Comparison of ENCODE assay signal across 29 cellular contexts in the genomic region with DNA sequence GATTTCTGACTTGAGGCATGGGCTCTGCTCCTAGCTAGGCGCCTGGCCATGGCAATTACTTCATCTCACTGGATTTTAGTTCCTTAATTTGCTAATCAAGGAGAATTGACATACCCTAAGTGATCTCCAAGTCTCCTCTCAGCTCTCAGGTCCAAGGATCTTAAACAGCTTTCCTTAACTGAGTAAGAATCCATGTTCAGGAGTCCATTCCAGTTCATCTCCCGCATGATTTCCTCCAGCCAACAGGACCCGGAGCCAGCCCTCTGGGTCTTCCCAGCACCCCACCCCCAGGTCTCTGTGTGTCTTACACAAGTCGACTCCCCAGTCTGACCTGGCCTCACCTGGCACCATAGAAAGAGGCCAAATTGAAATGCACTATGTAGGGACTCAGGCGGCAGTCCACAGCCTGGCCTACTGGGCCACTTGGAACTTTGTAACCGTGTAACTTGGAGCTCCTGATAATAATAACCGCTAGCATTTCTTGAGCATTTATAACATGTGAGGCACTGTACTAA.
"Had no signal": no experiment of that assay in that cellular context is flagged by ENCODE, and none has a peak within 500 bp of the region (broad histone marks: within the 10 kb centered on the region; RNA-seq: fewer than 3 reads in every experiment).

No MANE protein-coding gene starts in this region.

- H3K27ac Mint-ChIP-seq: activated CD4-positive, alpha-beta memory T cell treated with anti-CD3 and anti-CD28 coated beads for 36 hours; activated CD4-positive, alpha-beta T cell treated with anti-CD3 and anti-CD28 coated beads for 36 hours; activated CD4-positive, alpha-beta T cell treated with anti-CD3 and anti-CD28 coated beads, Interleukin-2, amount 10 ng/mL, durations not matched to agents 24 days and 14 days; activated CD8-positive, alpha-beta T cell treated with anti-CD3 and anti-CD28 coated beads, Interleukin-2, amount 10 ng/mL, durations not matched to agents 7 days and 5 days; activated naive CD4-positive, alpha-beta T cell treated with anti-CD3 and anti-CD28 coated beads for 36 hours; activated naive CD4-positive, alpha-beta T cell treated with anti-CD3 and anti-CD28 coated beads, Interleukin-2, amount 50 U/mL, for 24 hours; activated naive CD8-positive, alpha-beta T cell treated with anti-CD3 and anti-CD28 coated beads for 36 hours; activated naive CD8-positive, alpha-beta T cell treated with anti-CD3 and anti-CD28 coated beads, Interleukin-2, amount 50 U/mL, for 24 hours; activated T-helper 2 cell treated with anti-CD3 and anti-CD28 coated beads, Interferon-gamma antibody, Interleukin-2, Interleukin-4, amounts not matched to agents 10 μg/mL and 5 μg/mL and 100 μg/mL, durations not matched to agents 14 hours and 24 hours and 36 hours; T-helper 17 cell; T-helper 2 cell treated with Interferon-gamma antibody and Interleukin-4, amounts not matched to agents 5 μg/mL and 100 μg/mL, for 36 hours had no signal

- H3K4me1 ChIP-seq: adrenal gland, body of pancreas, gastrocnemius medialis had no signal

- H3K4me3 ChIP-seq: adrenal gland, body of pancreas, gastrocnemius medialis, heart left ventricle had no signal

- H3K36me3 ChIP-seq: adrenal gland, gastrocnemius medialis, heart left ventricle had no signal

- H3K27ac ChIP-seq: adrenal gland, body of pancreas, foreskin keratinocyte, gastrocnemius medialis, heart left ventricle had no signal

- H3K9me3 Mint-ChIP-seq: activated CD4-positive, alpha-beta memory T cell treated with anti-CD3 and anti-CD28 coated beads for 36 hours; activated CD4-positive, alpha-beta T cell treated with anti-CD3 and anti-CD28 coated beads, Interleukin-2, amount 10 ng/mL, durations not matched to agents 24 days and 14 days; activated naive CD4-positive, alpha-beta T cell treated with anti-CD3 and anti-CD28 coated beads for 36 hours; activated naive CD4-positive, alpha-beta T cell treated with anti-CD3 and anti-CD28 coated beads, Interleukin-2, amount 50 U/mL, for 24 hours; activated naive CD8-positive, alpha-beta T cell treated with anti-CD3 and anti-CD28 coated beads for 36 hours; activated naive CD8-positive, alpha-beta T cell treated with anti-CD3 and anti-CD28 coated beads, Interleukin-2, amount 50 U/mL, for 24 hours; activated T-cell treated with anti-CD3 and anti-CD28 coated beads, Interleukin-2, amount 50 U/mL, for 4 hours; activated T-helper 2 cell treated with anti-CD3 and anti-CD28 coated beads, Interferon-gamma antibody, Interleukin-2, Interleukin-4, amounts not matched to agents 10 μg/mL and 5 μg/mL and 100 μg/mL, durations not matched to agents 14 hours and 24 hours and 36 hours; T-helper 2 cell treated with Interferon-gamma antibody and Interleukin-4, amounts not matched to agents 5 μg/mL and 100 μg/mL, for 36 hours had no signal

- H3K27me3 Mint-ChIP-seq: activated CD4-positive, alpha-beta memory T cell treated with anti-CD3 and anti-CD28 coated beads for 36 hours; activated CD4-positive, alpha-beta T cell treated with anti-CD3 and anti-CD28 coated beads for 36 hours; activated naive CD4-positive, alpha-beta T cell treated with anti-CD3 and anti-CD28 coated beads, Interleukin-2, amount 50 U/mL, for 24 hours; activated naive CD8-positive, alpha-beta T cell treated with anti-CD3 and anti-CD28 coated beads for 36 hours; activated naive CD8-positive, alpha-beta T cell treated with anti-CD3 and anti-CD28 coated beads, Interleukin-2, amount 50 U/mL, for 24 hours had no signal

- DNase-seq: activated CD4-positive, alpha-beta memory T cell treated with anti-CD3 and anti-CD28 coated beads for 36 hours; activated CD4-positive, alpha-beta T cell treated with anti-CD3 and anti-CD28 coated beads for 36 hours; activated CD4-positive, alpha-beta T cell treated with anti-CD3 and anti-CD28 coated beads, Interleukin-2, amount 10 ng/mL, durations not matched to agents 24 days and 14 days; activated CD4-positive, CD25-positive, alpha-beta regulatory T cell; activated CD4-positive, CD25-positive, alpha-beta regulatory T cell treated with anti-CD3 and anti-CD28 coated beads, Interleukin-2, amount 50 U/mL, for 72 hours; activated CD8-positive, alpha-beta T cell treated with anti-CD3 and anti-CD28 coated beads, Interleukin-2, amount 10 ng/mL, durations not matched to agents 7 days and 5 days; activated effector memory CD4-positive, alpha-beta T cell treated with anti-CD3 and anti-CD28 coated beads, Interleukin-2, amount 50 U/mL, for 16 hours; activated naive CD4-positive, alpha-beta T cell treated with anti-CD3 and anti-CD28 coated beads for 36 hours; activated naive CD8-positive, alpha-beta T cell treated with anti-CD3 and anti-CD28 coated beads for 36 hours; activated naive CD8-positive, alpha-beta T cell treated with anti-CD3 and anti-CD28 coated beads, Interleukin-2, amount 50 U/mL, for 24 hours; activated T-cell treated with anti-CD3 and anti-CD28 coated beads, Interleukin-2, amount 50 U/mL, for 4 hours; adrenal gland; amygdala; aorta; body of pancreas; caudate nucleus; cortex of kidney; dermis blood vessel endothelial cell; effector CD8-positive, alpha-beta T cell; foreskin keratinocyte; gastrocnemius medialis; glutamatergic neuron; heart left ventricle; T-helper 1 cell; T-helper 17 cell; T1000 had no signal

- H3K9me3 ChIP-seq: adrenal gland, body of pancreas, gastrocnemius medialis, heart left ventricle had no signal

- H3K4me3 Mint-ChIP-seq: activated CD4-positive, alpha-beta memory T cell treated with anti-CD3 and anti-CD28 coated beads for 36 hours; activated CD4-positive, alpha-beta T cell treated with anti-CD3 and anti-CD28 coated beads for 36 hours; activated CD4-positive, alpha-beta T cell treated with anti-CD3 and anti-CD28 coated beads, Interleukin-2, amount 10 ng/mL, durations not matched to agents 24 days and 14 days; activated CD8-positive, alpha-beta T cell treated with anti-CD3 and anti-CD28 coated beads, Interleukin-2, amount 10 ng/mL, durations not matched to agents 7 days and 5 days; activated naive CD4-positive, alpha-beta T cell treated with anti-CD3 and anti-CD28 coated beads for 36 hours; activated naive CD4-positive, alpha-beta T cell treated with anti-CD3 and anti-CD28 coated beads, Interleukin-2, amount 50 U/mL, for 24 hours; activated naive CD8-positive, alpha-beta T cell treated with anti-CD3 and anti-CD28 coated beads for 36 hours; activated naive CD8-positive, alpha-beta T cell treated with anti-CD3 and anti-CD28 coated beads, Interleukin-2, amount 50 U/mL, for 24 hours; activated T-cell treated with anti-CD3 and anti-CD28 coated beads, Interleukin-2, amount 50 U/mL, for 4 hours; T-helper 17 cell; T-helper 2 cell treated with Interferon-gamma antibody and Interleukin-4, amounts not matched to agents 5 μg/mL and 100 μg/mL, for 36 hours had no signal

- H3K36me3 Mint-ChIP-seq: activated CD4-positive, alpha-beta memory T cell treated with anti-CD3 and anti-CD28 coated beads for 36 hours; activated naive CD8-positive, alpha-beta T cell treated with anti-CD3 and anti-CD28 coated beads for 36 hours had no signal

- H3K27me3 ChIP-seq: adrenal gland, body of pancreas, foreskin keratinocyte, gastrocnemius medialis had no signal
